15 cellular contexts compared by ENCODE assay signal in genomic region chr5:1827410-1828397, GRCh38. TPM values are rescaled to one million over a fixed set of nuclear protein-coding genes. Genes with fewer than 3 reads are reported as not detected.
DNase-seq lines count a peak whose midpoint lies in the region; ATAC-seq and TF ChIP-seq lines count a peak whose summit lies in the region.
"Had no signal": no experiment of that assay in that cellular context is flagged by ENCODE, and none has a peak within 500 bp of the region (broad histone marks: within the 10 kb centered on the region; RNA-seq: fewer than 3 reads in every experiment).

No MANE protein-coding gene starts in this region.

- intact Hi-C loops in A673 (cut with micrococcal nuclease; ENCODE audit: unreplicated experiment): no loop called here

- no peaks in the 10 kb centered on the region for H3K79me2 ChIP-seq in smooth muscle cell (ENCODE audit: low read depth)

- POLR2A ChIA-PET in A673 (lab: Charles Lee; ENCODE audit: low non-redundant PET): no interaction called here

- no peaks in the 10 kb centered on the region for H3K4me1 ChIP-seq in A673 (ENCODE audit: insufficient read depth, low read length, poor library complexity, severe bottlenecking)
- peaks cover 2% of the 10 kb centered on the region for H3K4me1 ChIP-seq in smooth muscle cell (ENCODE audit: low read depth)
- H3K4me1 ChIP-seq: ascending aorta, esophagus squamous epithelium had no signal

- CTCF ChIA-PET in A673 (lab: Charles Lee): no interaction called here

- WGBS in smooth muscle cell (ENCODE audit: low lambda C conversion rate): 73% methylated on average over 36 of the region's 59 CpGs

- no peaks in the 10 kb centered on the region for H3F3A ChIP-seq in smooth muscle cell (ENCODE audit: low read depth)

- H3K27ac ChIP-seq in A673 (ENCODE audit: low read depth, low read length, poor library complexity, severe bottlenecking) (no peak overlapping the region), smooth muscle cell (ENCODE audit: low read depth) (no peak overlapping the region)
- H3K27ac ChIP-seq: ascending aorta, esophagus squamous epithelium, VCaP had no signal

- H3K27me3 ChIP-seq in A673 (replicated peaks; ENCODE audit: insufficient read depth, low read depth, low read length, poor library complexity) (no peaks in the 10 kb centered on the region), smooth muscle cell (ENCODE audit: low read depth) (no peaks in the 10 kb centered on the region)
- H3K27me3 ChIP-seq: ascending aorta had no signal

- DNase-seq in A673 (ENCODE audit: low spot score) (peak; percentile 12), islet precursor cell (peak; percentile 69), NCI-H1694 treated with DMSO at 0.1 percent for 48 hours (lab: John Stamatoyannopoulos, UW) (no peak), AG08396 (ENCODE audit: low spot score) (no peak), smooth muscle cell (lab: John Stamatoyannopoulos, UW; ENCODE audit: unreplicated experiment) (no peak), NCI-H1105 treated with DMSO at 0.1 percent for 48 hours (lab: John Stamatoyannopoulos, UW) (no peak)
- DNase-seq in activated CD4-positive, alpha-beta T cell treated with anti-CD3 and anti-CD28 coated beads, Interleukin-2, amount 50 U/mL, for 1 hour: peak; percentile 14
- DNase-seq: esophagus squamous epithelium; stimulated activated CD4-positive, alpha-beta T cell treated with anti-CD3 and anti-CD28 coated beads, Interleukin-12 subunit alpha, Interleukin-12 subunit beta, amount 100 ng/mL, for 4 hours had no signal

- H2AFZ ChIP-seq in smooth muscle cell (ENCODE audit: low read depth): no peak overlapping the region

- ATAC-seq in GM19463 (IDR thresholded peaks at IDR 0.05; ENCODE audit: unreplicated experiment): peak; percentile 68

- no peaks in the 10 kb centered on the region for H3K9me3 ChIP-seq in A673 (ENCODE audit: low read depth, low read length, poor library complexity, severe bottlenecking)
- no peaks in the 10 kb centered on the region for H3K9me3 ChIP-seq in smooth muscle cell (replicated peaks; ENCODE audit: low read depth)
- H3K9me3 ChIP-seq: ascending aorta, esophagus squamous epithelium had no signal

- H3K4me3 ChIP-seq in A673 (ENCODE audit: low read depth, low read length, poor library complexity, severe bottlenecking): no peak overlapping the region
- H3K4me3 ChIP-seq in smooth muscle cell: no peak overlapping the region
- H3K4me3 ChIP-seq: ascending aorta, esophagus squamous epithelium had no signal

- no peak for TF ChIP-seq CTCF in A673 (conservative IDR thresholded peaks at IDR 0.05; ENCODE audit: low read depth, low read length)
- TF ChIP-seq CTCF in smooth muscle cell (IDR thresholded peaks at IDR 0.05; ENCODE audit: borderline replicate concordance, insufficient read depth, poor library complexity, severe bottlenecking): no peak

- no peaks in the 10 kb centered on the region for H3K36me3 ChIP-seq in A673 (ENCODE audit: insufficient read depth, low read length, poor library complexity, severe bottlenecking)
- no peaks in the 10 kb centered on the region for H3K36me3 ChIP-seq in smooth muscle cell (ENCODE audit: low read depth)

- no peak overlapping the region for H3K9ac ChIP-seq in smooth muscle cell (ENCODE audit: low read depth)

- H3K4me2 ChIP-seq in smooth muscle cell: no peak overlapping the region

- peaks cover 5% of the 10 kb centered on the region for H4K20me1 ChIP-seq in smooth muscle cell (ENCODE audit: low read depth)

- no TSS peak for BruUV-seq in A673 (replicated peaks; lab: Mats Ljungman, UMichigan)

RNA-seq across cellular contexts. Expression of gene NDUFS6, which starts 26.5 kb away (rescaled TPM):
- 69.4 and 72.8 TPM in 2 replicates for total RNA-seq in A673 (2021)
- total RNA-seq in smooth muscle cell: 37.7 and 50.8 TPM in 2 replicates
- 146 and 153 TPM in 2 replicates for polyA plus RNA-seq in smooth muscle cell

RNA-seq across cellular contexts. Expression of gene MRPL36, which starts 28.1 kb away (rescaled TPM):
- total RNA-seq in A673 (2021): 89.5 and 102 TPM in 2 replicates
- 42.9 and 51.0 TPM in 2 replicates for total RNA-seq in smooth muscle cell
- polyA plus RNA-seq in smooth muscle cell: 110 and 126 TPM in 2 replicates

RNA-seq across cellular contexts. Expression of gene IRX4, which starts 55.0 kb away (rescaled TPM):
- total RNA-seq in A673 (2021) (not detected in 2 replicates), smooth muscle cell (0.18 TPM in 1 of 2 replicates, not detected in the other)
- polyA plus RNA-seq in smooth muscle cell: 0.40 TPM in 1 of 2 replicates, not detected in the other
- total RNA-seq: ascending aorta, lung microvascular endothelial cell had no signal
- polyA plus RNA-seq: BJ, IgD-negative memory B cell had no signal

Comparison
In these comparisons a context has a peak if more than half of its experiments do, and no peak if none do; other contexts are left out.
1. DNase-seq: peak in A673 (single experiment), activated CD4-positive, alpha-beta T cell treated with anti-CD3 and anti-CD28 coated beads, Interleukin-2, amount 50 U/mL, for 1 hour (single experiment) and islet precursor cell (single experiment); none in NCI-H1694 treated with DMSO at 0.1 percent for 48 hours (single experiment), AG08396 (single experiment), smooth muscle cell (single experiment) and NCI-H1105 treated with DMSO at 0.1 percent for 48 hours (single experiment).